8 cellular contexts compared by ENCODE assay signal in the genomic region with DNA sequence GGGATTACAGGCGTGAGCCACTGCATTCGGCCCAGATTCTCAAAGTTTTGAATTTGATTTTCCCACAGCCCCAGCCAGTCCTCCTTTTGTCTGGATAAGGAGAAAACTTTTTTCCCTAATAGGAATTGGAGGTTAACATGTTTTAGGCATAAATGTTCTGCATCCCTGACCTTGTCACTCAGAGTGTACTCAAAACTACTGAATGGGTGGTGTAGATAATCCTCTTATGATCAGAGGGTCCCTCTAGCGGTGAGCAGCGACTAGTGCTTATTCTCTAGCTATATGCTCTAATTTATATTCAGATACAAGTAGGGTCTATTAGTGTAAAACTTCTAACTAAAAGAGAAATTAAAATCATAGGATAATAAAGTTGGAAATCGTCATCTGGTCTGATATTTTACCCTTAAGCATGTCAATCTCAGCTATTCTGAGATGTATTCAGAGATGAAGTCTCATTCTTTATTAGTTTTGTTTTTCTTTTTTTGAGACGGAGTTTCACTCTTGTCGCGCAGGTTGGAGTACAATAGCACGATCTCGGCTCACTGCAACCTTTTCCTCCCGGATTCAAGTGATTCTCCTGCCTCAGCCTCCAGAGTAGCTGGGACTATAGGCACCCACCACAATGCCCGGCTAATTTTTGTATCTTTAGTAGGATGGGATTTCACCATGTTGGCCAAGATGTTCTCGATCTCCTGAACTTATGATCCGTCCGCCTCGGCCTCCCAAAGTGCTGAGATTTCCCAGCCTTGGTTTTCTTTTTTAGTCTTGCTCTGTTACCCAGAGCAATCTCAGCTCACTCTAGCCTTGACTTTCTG. TPM values are rescaled to one million over a fixed set of nuclear protein-coding genes. Genes with fewer than 3 reads are reported as not detected.
DNase-seq lines count a peak whose midpoint lies in the region; ATAC-seq and TF ChIP-seq lines count a peak whose summit lies in the region.

No MANE protein-coding gene starts in this region.

- ATAC-seq in HG02884 (IDR thresholded peaks at IDR 0.05; ENCODE audit: unreplicated experiment) (peak; percentile 51), activated B cell treated with CpG ODN at 0.5 μM for 24 hours (ENCODE audit: low read depth) (peak; percentile 70), left lung (peak; percentile 62), GM19452 (IDR thresholded peaks at IDR 0.05; ENCODE audit: unreplicated experiment) (no peak)

- CTCF ChIA-PET in Caco-2 (lab: Charles Lee), result interaction anchor here (0.6 to 1.6 kb wide), 17 partner anchors 8 to 800 kb away, joined by 3 to 11 read pairs (median 4); partner anchors contain the start of genes VPS72 and ZNF687
- CTCF ChIA-PET in activated B cell treated with CpG ODN at 0.5 μM for 24 hours (lab: Charles Lee), result interaction anchor here (0.6 to 3.3 kb wide), 18 partner anchors 9 to 227 kb away, joined by 3 to 30 read pairs (median 4); partner anchors contain the start of genes TNFAIP8L2 and ZNF687

- H3K27ac ChIP-seq in left lung, result no peak overlapping the region

- H3K4me3 ChIP-seq in Caco-2 (ENCODE audit: low read depth, low read length) (no peak overlapping the region), left lung (no peak overlapping the region)

- no peaks in the 10 kb centered on the region for H3K27me3 ChIP-seq in Caco-2 (replicated peaks; ENCODE audit: control insufficient read depth, insufficient read depth, low read length)
- no peaks in the 10 kb centered on the region for H3K27me3 ChIP-seq in left lung

- H3K9me3 Mint-ChIP-seq in Caco-2 (ENCODE audit: unreplicated experiment) (no peaks in the 10 kb centered on the region), activated B cell treated with CpG ODN at 0.5 μM for 24 hours (no peaks in the 10 kb centered on the region), chondrocyte (ENCODE audit: low read depth) (no peaks in the 10 kb centered on the region)

- POLR2A ChIA-PET in Caco-2 (lab: Charles Lee) (interaction anchor here (1.0 to 1.6 kb wide), 3 partner anchors 30 to 62 kb away, joined by 3 to 6 read pairs (median 5); partner anchors contain the start of gene ZNF687), activated B cell treated with CpG ODN at 0.5 μM for 24 hours (lab: Charles Lee) (interaction anchor here (0.6 to 2.4 kb wide), 9 partner anchors 9 to 157 kb away, joined by 3 to 15 read pairs (median 9); partner anchors contain the start of genes PI4KB, VPS72 and ZNF687)

- no peak overlapping the region for H3K4me3 Mint-ChIP-seq in Caco-2 (ENCODE audit: unreplicated experiment)
- peak overlapping the region; percentile 4 for H3K4me3 Mint-ChIP-seq in activated B cell treated with CpG ODN at 0.5 μM for 24 hours
- H3K4me3 Mint-ChIP-seq in chondrocyte (ENCODE audit: unreplicated experiment), result no peak overlapping the region

- H3K4me1 Mint-ChIP-seq in Caco-2 (ENCODE audit: low read depth, unreplicated experiment) (peaks cover 25% of the 10 kb centered on the region), activated B cell treated with CpG ODN at 0.5 μM for 24 hours (peaks cover 25% of the 10 kb centered on the region), chondrocyte (ENCODE audit: low read depth) (peaks cover 19% of the 10 kb centered on the region)

- peaks cover 3% of the 10 kb centered on the region; the same call in 1 of the 2 replicates for H3K36me3 ChIP-seq in Caco-2 (ENCODE audit: control insufficient read depth, insufficient read depth, low read length)
- H3K36me3 ChIP-seq in left lung, result peaks cover 0 to 33% of the 10 kb centered on the region in 2 donors

- H3K9me3 ChIP-seq in Caco-2 (no peaks in the 10 kb centered on the region), left lung (no peaks in the 10 kb centered on the region)

- TF ChIP-seq CTCF in Caco-2 (IDR thresholded peaks at IDR 0.05; ENCODE audit: insufficient read depth in 1 of 2, low read depth in 1 of 2, low read length in 1 of 2, severe bottlenecking in 1 of 2, unreplicated experiment in 1 of 2) (peak; percentile 80 to 82), activated B cell treated with CpG ODN at 0.5 μM for 24 hours (IDR thresholded peaks at IDR 0.05) (peak; percentile 90), chondrocyte (IDR thresholded peaks at IDR 0.05) (peak; percentile 90), left lung (IDR thresholded peaks at IDR 0.05) (peak; percentile 72 to 83)

- H3K36me3 Mint-ChIP-seq in Caco-2 (ENCODE audit: insufficient read depth, unreplicated experiment) (peaks cover 69% of the 10 kb centered on the region), activated B cell treated with CpG ODN at 0.5 μM for 24 hours (ENCODE audit: low read depth) (peaks cover 29% of the 10 kb centered on the region), chondrocyte (ENCODE audit: low read depth) (peaks cover 14% of the 10 kb centered on the region)

- H3K27me3 Mint-ChIP-seq in Caco-2 (ENCODE audit: insufficient read depth, unreplicated experiment), result peaks cover 3% of the 10 kb centered on the region
- no peaks in the 10 kb centered on the region for H3K27me3 Mint-ChIP-seq in activated B cell treated with CpG ODN at 0.5 μM for 24 hours
- no peaks in the 10 kb centered on the region for H3K27me3 Mint-ChIP-seq in chondrocyte (ENCODE audit: low read depth)

- no TSS peak for BruUV-seq in Caco-2 (replicated peaks; lab: Mats Ljungman, UMichigan)

- H3K4me1 ChIP-seq in Caco-2, result peaks cover 8% of the 10 kb centered on the region; the same call in 1 of the 2 replicates
- peaks cover 11 to 16% of the 10 kb centered on the region in 2 donors for H3K4me1 ChIP-seq in left lung

- H3K27ac Mint-ChIP-seq in Caco-2 (ENCODE audit: unreplicated experiment) (no peak overlapping the region), activated B cell treated with CpG ODN at 0.5 μM for 24 hours (no peak overlapping the region), chondrocyte (ENCODE audit: unreplicated experiment) (peak overlapping the region; percentile 13)

- intact Hi-C loops in Caco-2 (cut with micrococcal nuclease; ENCODE audit: unreplicated experiment), result loop anchor here (1.0 kb wide), 1 partner anchor 56 kb away; no protein-coding TSS in a partner anchor
- intact Hi-C loops in activated B cell treated with CpG ODN at 0.5 μM for 24 hours (cut with micrococcal nuclease), result loop anchor here (1.0 to 10.0 kb wide), 5 partner anchors 56 to 247 kb away; partner anchors contain the start of genes MINDY1, PRUNE1 and RFX5
- intact Hi-C loops in left lung (cut with DNase I), result loop anchor here in 1 of 2 donors (10.0 kb wide), 1 partner anchor 57 kb away; the partner anchor contains the start of genes PIP5K1A and VPS72

- DNase-seq in Caco-2 (peak; percentile 70 to 76), NCI-H460 (ENCODE audit: extremely low read depth, low read depth) (peak; percentile 78), activated B cell treated with CpG ODN at 0.5 μM for 24 hours (no peak), chondrocyte (ENCODE audit: low spot score) (no peak), left lung (peak in 1 of 2 donors; percentile 60)
- peak in 2 of 3 experiments; percentile 26 to 53 for DNase-seq in stimulated activated CD4-positive, alpha-beta T cell treated with anti-CD3 and anti-CD28 coated beads, TNF-alpha, amount 100 ng/mL, for 4 hours (ENCODE audit: low read depth in 3 of 3)

RNA-seq across cellular contexts. Expression of gene PSMD4, which starts 2.7 kb away (rescaled TPM):
- total RNA-seq in Caco-2 (2022), result 250 and 253 TPM in 2 replicates
- total RNA-seq in NCI-H460 (2014; rRNA removed; shearing (Covaris generic)), result 216 and 237 TPM in 2 replicates
- 249 and 254 TPM in 2 replicates for polyA plus RNA-seq in NCI-H460 (2014; cell fraction: nucleus; rRNA removed)
- 189 and 201 TPM in 2 replicates for total RNA-seq in activated B cell treated with CpG ODN at 0.5 μM for 24 hours
- total RNA-seq in chondrocyte, result 111 to 144 TPM (median 113 TPM) in 3 replicates
- 100 to 1,000 TPM; 104 to 153 TPM for total RNA-seq in left lung

RNA-seq across cellular contexts. Expression of gene ZNF687, which starts 30.2 kb away (rescaled TPM):
- 23.9 and 30.2 TPM in 2 replicates for total RNA-seq in Caco-2 (2022)
- 22.6 and 23.0 TPM in 2 replicates for total RNA-seq in NCI-H460 (2014; rRNA removed; shearing (Covaris generic))
- 22.1 and 41.2 TPM in 2 replicates for polyA plus RNA-seq in NCI-H460 (2014; cell fraction: nucleus; rRNA removed)
- total RNA-seq in activated B cell treated with CpG ODN at 0.5 μM for 24 hours, result 38.8 and 40.3 TPM in 2 replicates
- 17.5 to 19.3 TPM (median 18.6 TPM) in 3 replicates for total RNA-seq in chondrocyte
- 10 to 100 TPM; 17.7 to 22.8 TPM for total RNA-seq in left lung

RNA-seq across cellular contexts. Expression of gene PIP5K1A, which starts 53.5 kb away (rescaled TPM):
- 88.6 and 95.1 TPM in 2 replicates for total RNA-seq in Caco-2 (2022)
- total RNA-seq in NCI-H460 (2014; rRNA removed; shearing (Covaris generic)), result 95.2 and 119 TPM in 2 replicates
- polyA plus RNA-seq in NCI-H460 (2014; cell fraction: nucleus; rRNA removed), result 80.2 and 87.9 TPM in 2 replicates
- total RNA-seq in activated B cell treated with CpG ODN at 0.5 μM for 24 hours, result 63.2 and 77.7 TPM in 2 replicates
- total RNA-seq in chondrocyte, result 72.8 to 89.9 TPM (median 80.0 TPM) in 3 replicates
- total RNA-seq in left lung, result 10 to 100 TPM; 51.2 to 55.6 TPM

Comparison
In these comparisons a context has a peak if more than half of its experiments do, and no peak if none do; other contexts are left out.
1. DNase-seq: peak in Caco-2 (2 of 2), NCI-H460 (single experiment) and stimulated activated CD4-positive, alpha-beta T cell treated with anti-CD3 and anti-CD28 coated beads, TNF-alpha, amount 100 ng/mL, for 4 hours (2 of 3); none in activated B cell treated with CpG ODN at 0.5 μM for 24 hours (single experiment) and chondrocyte (single experiment).
2. Peak in every context shown above with its lines, with median percentiles within 50 percentile points of each other: CTCF ChIP-seq.